In genomic region chr6:27630727-27631613, GRCh38 we compare ENCODE assay signal across 1 cellular context.
TF ChIP-seq lines count a peak whose summit lies in the region.

No MANE protein-coding gene starts in this region.

TF ChIP-seq in HepG2, 621 proteins besides CTCF, POLR2A, EP300 and RAD21 (continued from another document and continues in another):
- TF ChIP-seq RERE (CRISPR knock-in tag; IDR thresholded peaks at IDR 0.05; ENCODE audit: low read depth) (no peak), PBX3 (CRISPR knock-in tag; IDR thresholded peaks at IDR 0.05; ENCODE audit: borderline replicate concordance) (no peak), DNMT1 (CRISPR knock-in tag; IDR thresholded peaks at IDR 0.05) (0 out of 2 replicates have a peak, but pooled peaks have one; percentile 62), SRSF4 (IDR thresholded peaks at IDR 0.05; ENCODE audit: low read depth, low read length, poor library complexity, severe bottlenecking) (no peak), CEBPB (IDR thresholded peaks at IDR 0.05; ENCODE audit: borderline replicate concordance, low read depth, low read length) (peak; percentile 92), KLF9 (CRISPR knock-in tag; IDR thresholded peaks at IDR 0.05; ENCODE audit: low read depth) (peak; percentile 97), HNRNPUL1 (IDR thresholded peaks at IDR 0.05; ENCODE audit: low read depth, low read length) (no peak), PRPF4 (IDR thresholded peaks at IDR 0.05; ENCODE audit: low read depth, low read length, poor library complexity, severe bottlenecking) (no peak), RBM39 (IDR thresholded peaks at IDR 0.05; ENCODE audit: low read depth, low read length, poor library complexity, severe bottlenecking) (no peak), GABPA (IDR thresholded peaks at IDR 0.05; ENCODE audit: low read depth, low read length) (no peak), GABPA (CRISPR knock-in tag; IDR thresholded peaks at IDR 0.05; ENCODE audit: low read depth) (no peak), PPARG (CRISPR knock-in tag; conservative IDR thresholded peaks at IDR 0.05) (peak; percentile 72), DNMT3B (CRISPR knock-in tag; conservative IDR thresholded peaks at IDR 0.05) (no peak), HMGA1 (CRISPR knock-in tag; conservative IDR thresholded peaks at IDR 0.05) (no peak), ZNF792 (CRISPR knock-in tag; IDR thresholded peaks at IDR 0.05) (peak; percentile 93; the same call in 1 of the 2 replicates), ZNF274 (CRISPR knock-in tag; IDR thresholded peaks at IDR 0.05) (peak; percentile 96; the same call in 1 of the 2 replicates), ZNF816 (CRISPR knock-in tag; IDR thresholded peaks at IDR 0.05; ENCODE audit: borderline replicate concordance) (no peak; the same call in 1 of the 2 replicates), TCF7L2 (IDR thresholded peaks at IDR 0.05; ENCODE audit: low read depth, low read length) (no peak), ZBTB4 (CRISPR knock-in tag; IDR thresholded peaks at IDR 0.05; ENCODE audit: borderline replicate concordance) (peak; percentile 75; the same call in 1 of the 2 replicates), DZIP1 (CRISPR knock-in tag; IDR thresholded peaks at IDR 0.05) (peak; percentile 87), ZMYM2 (CRISPR knock-in tag; IDR thresholded peaks at IDR 0.05) (peak; percentile 96), USF2 (IDR thresholded peaks at IDR 0.05; ENCODE audit: low read depth, low read length) (no peak), USF2 (CRISPR knock-in tag; IDR thresholded peaks at IDR 0.05; ENCODE audit: borderline replicate concordance) (no peak), ZNF468 (CRISPR knock-in tag; IDR thresholded peaks at IDR 0.05) (peak; percentile 96), CREBL2 (CRISPR knock-in tag; IDR thresholded peaks at IDR 0.05; ENCODE audit: borderline replicate concordance) (peak; percentile 40; the same call in 1 of the 2 replicates), CHD4 (IDR thresholded peaks at IDR 0.05; ENCODE audit: borderline replicate concordance, low read length) (no peak), ARNT (IDR thresholded peaks at IDR 0.05) (no peak), ZNF280D (CRISPR knock-in tag; IDR thresholded peaks at IDR 0.05) (peak; percentile 94), CREB1 (IDR thresholded peaks at IDR 0.05) (no peak), CREB1 (CRISPR knock-in tag; IDR thresholded peaks at IDR 0.05) (peak; percentile 29; the same call in 1 of the 2 replicates), ZEB1 (IDR thresholded peaks at IDR 0.05; ENCODE audit: insufficient replicate concordance, low read depth) (no peak), SMAD3 (CRISPR knock-in tag; IDR thresholded peaks at IDR 0.05) (peak; percentile 68; the same call in 1 of the 2 replicates), ZNF709 (CRISPR knock-in tag; IDR thresholded peaks at IDR 0.05) (peak; percentile 96; the same call in 1 of the 2 replicates), PHB2 (IDR thresholded peaks at IDR 0.05; ENCODE audit: partially characterized antibody) (no peak), ZNF776 (CRISPR knock-in tag; IDR thresholded peaks at IDR 0.05) (0 out of 2 replicates have a peak, but pooled peaks have one; percentile 76), LCORL (IDR thresholded peaks at IDR 0.05) (no peak), LCORL (CRISPR knock-in tag; IDR thresholded peaks at IDR 0.05) (peak; percentile 83), ZNF619 (CRISPR knock-in tag; IDR thresholded peaks at IDR 0.05) (peak; percentile 58; the same call in 1 of the 2 replicates), ZNF24 (IDR thresholded peaks at IDR 0.05) (peak; percentile 93), POLR2G (IDR thresholded peaks at IDR 0.05; ENCODE audit: low read depth, low read length) (no peak), NBN (conservative IDR thresholded peaks at IDR 0.05) (no peak), ZHX1 (CRISPR knock-in tag; IDR thresholded peaks at IDR 0.05; ENCODE audit: low read depth) (peak; percentile 88), NFYC (CRISPR knock-in tag; IDR thresholded peaks at IDR 0.05) (peak; percentile 62)
